26 cellular contexts compared by ENCODE assay signal in genomic region chr6:107646776-107647438, GRCh38.
DNase-seq lines count a peak whose midpoint lies in the region; ATAC-seq and TF ChIP-seq lines count a peak whose summit lies in the region.
"Had no signal": no experiment of that assay in that cellular context is flagged by ENCODE, and none has a peak within 500 bp of the region (broad histone marks: within the 10 kb centered on the region; RNA-seq: fewer than 3 reads in every experiment).

No MANE protein-coding gene starts in this region.

- H3K27ac ChIP-seq in BLaER1 treated with 17β-estradiol and CSF1 and Interleukin-3, amounts not matched to agents 10 nM and 100 nM: no peak overlapping the region
- H3K27ac ChIP-seq in Panc1 (ENCODE audit: low read length): peak overlapping the region; percentile 52; the same call in 1 of the 2 replicates
- no peak overlapping the region for H3K27ac ChIP-seq in mesenchymal stem cell (ENCODE audit: low read length, poor library complexity, severe bottlenecking)
- peak overlapping the region; percentile 56 for H3K27ac ChIP-seq in skeletal muscle tissue (ENCODE audit: low read depth, low read length)
- no peak overlapping the region for H3K27ac ChIP-seq in left lung
- H3K27ac ChIP-seq: A549, KMS-11 had no signal

- no peak overlapping the region for H3K14ac ChIP-seq in mesenchymal stem cell (ENCODE audit: low read length in 2 of 2)

- peaks cover 22 to 67% (median 31%) of the 10 kb centered on the region in 10 experiments for H3K4me1 ChIP-seq in BLaER1 treated with 17β-estradiol and CSF1 and Interleukin-3, amounts not matched to agents 10 nM and 100 nM
- H3K4me1 ChIP-seq in Panc1 (ENCODE audit: control insufficient read depth, insufficient read depth, low read length) (peaks cover 26% of the 10 kb centered on the region), mesenchymal stem cell (ENCODE audit: control insufficient read depth, insufficient read depth, low read depth, low read length) (no peaks in the 10 kb centered on the region), skeletal muscle tissue (ENCODE audit: control insufficient read depth in 3 of 3, insufficient read depth in 3 of 3, low read length in 3 of 3) (peaks cover 34 to 38% (median 37%) of the 10 kb centered on the region in 3 donors), left lung (peaks cover 0 to 20% of the 10 kb centered on the region in 2 donors)
- H3K4me1 ChIP-seq: A549 had no signal

- no peak overlapping the region for H2BK120ac ChIP-seq in mesenchymal stem cell (ENCODE audit: low read depth, low read length)

- H2BK12ac ChIP-seq in mesenchymal stem cell (ENCODE audit: low read length in 2 of 2): no peak overlapping the region

- no peak for DNase-seq in Panc1 (ENCODE audit: low read depth, low spot score)
- DNase-seq in mesenchymal stem cell: no peak
- no peak for DNase-seq in GM20000 (ENCODE audit: low spot score)
- DNase-seq in left lung: no peak
- DNase-seq: AML-193; C1 segment of cervical spinal cord; CD4-positive, alpha-beta memory T cell; COR-L47; DMS53; H9; IMR-90; MM.1S; NCI-H2029; NCI-H446; NCI-H526; NCI-H82; NK-92 treated with Interleukin-12 subunit alpha and Interleukin-12 subunit beta, amount 100 ng/mL, for 24 hours; PC-3; RPMI8226; SHP77 had no signal

- H2AK5ac ChIP-seq in mesenchymal stem cell (ENCODE audit: low read length, severe bottlenecking): no peak overlapping the region

- no peaks in the 10 kb centered on the region for H3K27me3 ChIP-seq in BLaER1 treated with 17β-estradiol and CSF1 and Interleukin-3, amounts not matched to agents 10 nM and 100 nM
- no peaks in the 10 kb centered on the region for H3K27me3 ChIP-seq in Panc1 (ENCODE audit: control insufficient read depth, insufficient read depth, low read length)
- H3K27me3 ChIP-seq in mesenchymal stem cell (ENCODE audit: control insufficient read depth in 1 of 2, insufficient read depth in 1 of 2, low read length in 2 of 2): no peaks in the 10 kb centered on the region
- H3K27me3 ChIP-seq in skeletal muscle tissue (ENCODE audit: control insufficient read depth in 3 of 3, insufficient read depth in 3 of 3, low read length in 3 of 3): no peaks in the 10 kb centered on the region
- no peaks in the 10 kb centered on the region for H3K27me3 ChIP-seq in left lung

- H2BK15ac ChIP-seq in mesenchymal stem cell (ENCODE audit: low read depth, poor library complexity, severe bottlenecking): no peak overlapping the region

- no peak overlapping the region for H3K9ac ChIP-seq in BLaER1 treated with 17β-estradiol and CSF1 and Interleukin-3, amounts not matched to agents 10 nM and 100 nM
- H3K9ac ChIP-seq in mesenchymal stem cell (ENCODE audit: low read length) (peak overlapping the region; percentile 65), skeletal muscle tissue (ENCODE audit: low read depth in 1 of 3, low read length in 3 of 3) (no peak overlapping the region)
- H3K9ac ChIP-seq: KMS-11 had no signal

- H3K79me1 ChIP-seq in mesenchymal stem cell (replicated peaks; ENCODE audit: low read length, poor library complexity, severe bottlenecking): no peaks in the 10 kb centered on the region

- no peak overlapping the region for H4K91ac ChIP-seq in mesenchymal stem cell (ENCODE audit: low read length)

- no peaks in the 10 kb centered on the region for H3K36me3 ChIP-seq in BLaER1 treated with 17β-estradiol and CSF1 and Interleukin-3, amounts not matched to agents 10 nM and 100 nM
- H3K36me3 ChIP-seq in Panc1 (ENCODE audit: control insufficient read depth, insufficient read depth, low read length): no peaks in the 10 kb centered on the region
- peaks cover 0 to 3% of the 10 kb centered on the region in 2 experiments for H3K36me3 ChIP-seq in mesenchymal stem cell (ENCODE audit: control insufficient read depth in 1 of 2, insufficient read depth in 2 of 2, low read depth in 1 of 2, low read length in 2 of 2)
- no peaks in the 10 kb centered on the region for H3K36me3 ChIP-seq in skeletal muscle tissue (ENCODE audit: control insufficient read depth in 3 of 3, insufficient read depth in 3 of 3, low read length in 3 of 3)
- no peaks in the 10 kb centered on the region for H3K36me3 ChIP-seq in left lung

- BruUV-seq in Panc1 (replicated peaks; lab: Mats Ljungman, UMichigan): no TSS peak

- H3K23ac ChIP-seq in mesenchymal stem cell (ENCODE audit: low read length in 2 of 2): no peak overlapping the region

- no peak overlapping the region for H2AFZ ChIP-seq in mesenchymal stem cell (ENCODE audit: low read depth, low read length)
- H2AFZ ChIP-seq: GM23338 had no signal

- H4K8ac ChIP-seq in mesenchymal stem cell (ENCODE audit: low read length): no peak overlapping the region

- TF ChIP-seq CTCF in Panc1 (IDR thresholded peaks at IDR 0.05) (no peak), GM20000 (IDR thresholded peaks at IDR 0.05; ENCODE audit: extremely low read depth, missing control alignments) (no peak), left lung (IDR thresholded peaks at IDR 0.05) (no peak)

- ATAC-seq in Panc1: no peak
- ATAC-seq in left lung: no peak
- ATAC-seq in HG03565 (IDR thresholded peaks at IDR 0.05; ENCODE audit: unreplicated experiment): no peak
- ATAC-seq: A549, GM23338, PC-3 had no signal

- no peak overlapping the region for H3K4me3 ChIP-seq in BLaER1 treated with 17β-estradiol and CSF1 and Interleukin-3, amounts not matched to agents 10 nM and 100 nM
- H3K4me3 ChIP-seq in Panc1 (ENCODE audit: low read depth in 2 of 2, low read length in 2 of 2): no peak overlapping the region
- peak overlapping the region in 1 of 2 experiments; percentile 31 for H3K4me3 ChIP-seq in mesenchymal stem cell (ENCODE audit: insufficient read depth in 1 of 2, low read depth in 1 of 2, low read length in 2 of 2)
- no peak overlapping the region for H3K4me3 ChIP-seq in skeletal muscle tissue (ENCODE audit: low read length in 3 of 3)
- no peak overlapping the region for H3K4me3 ChIP-seq in left lung
- H3K4me3 ChIP-seq: A549, GM23338 had no signal

- peak overlapping the region in 1 of 2 experiments; percentile 9 for H3K4ac ChIP-seq in mesenchymal stem cell (ENCODE audit: low read depth in 1 of 2, low read length in 2 of 2)

- H4K20me1 ChIP-seq in BLaER1 treated with 17β-estradiol and CSF1 and Interleukin-3, amounts not matched to agents 10 nM and 100 nM: no peaks in the 10 kb centered on the region

- WGBS in mesenchymal stem cell: 100% methylated on average over 2 of the region's 2 CpGs

- no peak overlapping the region for H3K18ac ChIP-seq in mesenchymal stem cell (ENCODE audit: low read depth in 1 of 2, low read length in 2 of 2)

- POLR2A ChIA-PET in Panc1 (lab: Charles Lee): no interaction called here

- CTCF ChIA-PET in Panc1 (lab: Charles Lee): no interaction called here

- intact Hi-C loops in Panc1 (cut with micrococcal nuclease; ENCODE audit: unreplicated experiment) (no loop called here), left lung (cut with DNase I) (no loop called here)

- H3K9me3 ChIP-seq in BLaER1 treated with 17β-estradiol and CSF1 and Interleukin-3, amounts not matched to agents 10 nM and 100 nM (replicated peaks in 1 of 11): peaks cover 4 to 14% (median 11%) of the 10 kb centered on the region in 11 experiments; a peak in 20 of 22 replicates
- H3K9me3 ChIP-seq in Panc1 (ENCODE audit: control insufficient read depth, insufficient read depth, low read depth, low read length) (no peaks in the 10 kb centered on the region), mesenchymal stem cell (ENCODE audit: control insufficient read depth, low read length) (peaks cover 2% of the 10 kb centered on the region), skeletal muscle tissue (ENCODE audit: control insufficient read depth in 3 of 3, low read length in 3 of 3) (no peaks in the 10 kb centered on the region), left lung (no peaks in the 10 kb centered on the region)
- H3K9me3 ChIP-seq: A549 had no signal

- peak overlapping the region in 6 of 11 experiments; percentile 42 to 78 (median 64); a peak in 10 of 22 replicates for H3K4me2 ChIP-seq in BLaER1 treated with 17β-estradiol and CSF1 and Interleukin-3, amounts not matched to agents 10 nM and 100 nM
- no peak overlapping the region for H3K4me2 ChIP-seq in mesenchymal stem cell (ENCODE audit: low read length, poor library complexity, severe bottlenecking)
- H3K4me2 ChIP-seq: A549, GM23338, KMS-11 had no signal

- H2BK5ac ChIP-seq in mesenchymal stem cell (ENCODE audit: low read depth, low read length, poor library complexity, severe bottlenecking): no peak overlapping the region

- in situ Hi-C loops in Panc1 (cut with HindIII; ENCODE audit: low pct_unique_long_range_greater_than_20kb, low sequenced_read_pairs): no loop called here

Comparison
In these comparisons a context has a peak if more than half of its experiments do, and no peak if none do; other contexts are left out.
1. H3K27ac ChIP-seq: peak in Panc1 (single experiment) and skeletal muscle tissue (single experiment); none in BLaER1 treated with 17β-estradiol and CSF1 and Interleukin-3, amounts not matched to agents 10 nM and 100 nM (0 of 11), mesenchymal stem cell (single experiment) and left lung (0 of 2).